10 cellular contexts compared by ENCODE assay signal in genomic region chr10:112842832-112843360, GRCh38.
DNase-seq lines count a peak whose midpoint lies in the region; ATAC-seq, FAIRE-seq and TF ChIP-seq lines count a peak whose summit lies in the region.
"Had no signal": no experiment of that assay in that cellular context is flagged by ENCODE, and none has a peak within 500 bp of the region (broad histone marks: within the 10 kb centered on the region; RNA-seq: fewer than 3 reads in every experiment).

No MANE protein-coding gene starts in this region.

- H3K9me2 ChIP-seq in Karpas-422 (replicated peaks; ENCODE audit: insufficient read depth, low read length) = no peaks in the 10 kb centered on the region

- no peaks in the 10 kb centered on the region for H3K27me3 Mint-ChIP-seq in progenitor cell of endocrine pancreas
- H3K27me3 Mint-ChIP-seq: brain had no signal

- peak overlapping the region; percentile 24; the same call in 1 of the 2 replicates for H3K4me3 ChIP-seq in Karpas-422 (ENCODE audit: low read length)
- no peak overlapping the region for H3K4me3 ChIP-seq in breast epithelium
- H3K4me3 ChIP-seq: SJSA1 had no signal

- peak; percentile 98 for ATAC-seq in GM18909 (IDR thresholded peaks at IDR 0.05; ENCODE audit: poor library complexity, unreplicated experiment)

- H3K4me1 ChIP-seq in Karpas-422 (ENCODE audit: low read length) = peaks cover 43% of the 10 kb centered on the region
- no peaks in the 10 kb centered on the region for H3K4me1 ChIP-seq in breast epithelium
- H3K4me1 ChIP-seq: SJSA1 had no signal

- CTCF ChIA-PET in HEK293T (lab: Yijun Ruan, JAX) = no interaction called here

- H4K20me1 ChIP-seq in Karpas-422 (ENCODE audit: insufficient read depth, low read depth, low read length) = no peaks in the 10 kb centered on the region

- H3K27me3 ChIP-seq in Karpas-422 (ENCODE audit: low read length) (no peaks in the 10 kb centered on the region), breast epithelium (no peaks in the 10 kb centered on the region)
- H3K27me3 ChIP-seq: SJSA1 had no signal

- H3K79me2 ChIP-seq in Karpas-422 (ENCODE audit: low read length) = no peaks in the 10 kb centered on the region

- H3K9me3 Mint-ChIP-seq in progenitor cell of endocrine pancreas (ENCODE audit: low read depth) = peaks cover 12% of the 10 kb centered on the region

- no peak for TF ChIP-seq POLR2A in breast epithelium (IDR thresholded peaks at IDR 0.05)

- no peak overlapping the region for H3K4me3 Mint-ChIP-seq in progenitor cell of endocrine pancreas (ENCODE audit: low read depth)
- H3K4me3 Mint-ChIP-seq: brain had no signal

- H3K9me3 ChIP-seq in Karpas-422 (ENCODE audit: low read length) (peaks cover 12% of the 10 kb centered on the region), breast epithelium (peaks cover 12% of the 10 kb centered on the region in 2 donors)

- H3K4me2 ChIP-seq in Karpas-422 (ENCODE audit: low read depth, low read length, poor library complexity, severe bottlenecking) = peak overlapping the region; percentile 59

- TF ChIP-seq CTCF in breast epithelium (IDR thresholded peaks at IDR 0.05) = no peak
- no peak for TF ChIP-seq CTCF in progenitor cell of endocrine pancreas (IDR thresholded peaks at IDR 0.05; ENCODE audit: unreplicated experiment)

- H3K27ac ChIP-seq in Karpas-422 (ENCODE audit: low read length) (peak overlapping the region; percentile 69), breast epithelium (no peak overlapping the region)
- H3K27ac ChIP-seq: SJSA1 had no signal

- intact Hi-C loops in breast epithelium (cut with DNase I; ENCODE audit: low total_unique reads) = no loop called here

- peaks cover 11% of the 10 kb centered on the region for H3K36me3 Mint-ChIP-seq in progenitor cell of endocrine pancreas (ENCODE audit: insufficient read depth)

- H3K36me3 ChIP-seq in Karpas-422 (ENCODE audit: insufficient read depth, low read length) = no peaks in the 10 kb centered on the region
- H3K36me3 ChIP-seq in breast epithelium = no peaks in the 10 kb centered on the region
- H3K36me3 ChIP-seq: SJSA1 had no signal

- no peak overlapping the region for H3K27ac Mint-ChIP-seq in progenitor cell of endocrine pancreas
- H3K27ac Mint-ChIP-seq: brain had no signal

- H3K4me1 Mint-ChIP-seq in progenitor cell of endocrine pancreas (ENCODE audit: low read depth) = peaks cover 10% of the 10 kb centered on the region

- POLR2A ChIA-PET in HEK293T (lab: Yijun Ruan, JAX) = no interaction called here

- DNase-seq in HEK293T (ENCODE audit: extremely low spot score) = no peak
- DNase-seq in Karpas-422 = peak; percentile 86
- DNase-seq in myocyte (ENCODE audit: low read depth) = peak; percentile 92
- DNase-seq in breast epithelium (ENCODE audit: low spot score in 2 of 2) = no peak
- no peak for DNase-seq in progenitor cell of endocrine pancreas (ENCODE audit: low spot score, unreplicated experiment)
- DNase-seq in RCC 7860 (ENCODE audit: low spot score) = no peak
- no peak for DNase-seq in SKM-1 treated with dmso at 0.1 percent for 144 hours (lab: John Stamatoyannopoulos, UW; ENCODE audit: unreplicated experiment)

- peak overlapping the region; percentile 37 for H3K9ac ChIP-seq in Karpas-422 (ENCODE audit: low read length)

- H2AFZ ChIP-seq in Karpas-422 (ENCODE audit: low read length) = no peak overlapping the region

- FAIRE-seq in RCC 7860 (lab: Jason Lieb, UNC) = no peak

TF ChIP-seq in HEK293T, 16 proteins besides CTCF, POLR2A, EP300 and RAD21:
- no peak for TF ChIP-seq BHLHE40 (IDR thresholded peaks at IDR 0.05; ENCODE audit: borderline replicate concordance)
- TF ChIP-seq SP1 (IDR thresholded peaks at IDR 0.05) = no peak
- TF ChIP-seq L3MBTL2 (conservative IDR thresholded peaks at IDR 0.05) = no peak
- TF ChIP-seq LEF1 (IDR thresholded peaks at IDR 0.05; ENCODE audit: borderline replicate concordance) = no peak
- peak; percentile 65 for TF ChIP-seq PKNOX1 (IDR thresholded peaks at IDR 0.05)
- TF ChIP-seq SUZ12 (IDR thresholded peaks at IDR 0.05) = no peak
TF ChIP-seq in HEK293T: peak in this region for 1.

Comparison
In these comparisons a context has a peak if more than half of its experiments do, and no peak if none do; other contexts are left out.
1. DNase-seq: peak in Karpas-422 (single experiment) and myocyte (single experiment); none in HEK293T (single experiment), breast epithelium (0 of 2), progenitor cell of endocrine pancreas (single experiment), RCC 7860 (single experiment) and SKM-1 treated with dmso at 0.1 percent for 144 hours (single experiment).